Comparison of ENCODE assay signal across 22 cellular contexts in genomic region chr15:76614725-76615124, GRCh38.
DNase-seq lines count a peak whose midpoint lies in the region; ATAC-seq, FAIRE-seq and TF ChIP-seq lines count a peak whose summit lies in the region.
"Had no signal": no experiment of that assay in that cellular context is flagged by ENCODE, and none has a peak within 500 bp of the region (broad histone marks: within the 10 kb centered on the region; RNA-seq: fewer than 3 reads in every experiment).

No MANE protein-coding gene starts in this region.

- H3K27ac ChIP-seq in OCI-LY3 (ENCODE audit: low read length) (peak overlapping the region; percentile 43), mesendoderm (ENCODE audit: low read depth, low read length) (no peak overlapping the region)
- H3K27ac ChIP-seq: 22Rv1; BLaER1 treated with 17β-estradiol and CSF1 and Interleukin-3, amounts not matched to agents 10 nM and 100 nM had no signal

- no peaks in the 10 kb centered on the region for H4K20me1 ChIP-seq in OCI-LY3 (ENCODE audit: insufficient read depth, low read length)
- H4K20me1 ChIP-seq: BLaER1 treated with 17β-estradiol and CSF1 and Interleukin-3, amounts not matched to agents 10 nM and 100 nM had no signal

- H3K4me3 ChIP-seq in OCI-LY3 (ENCODE audit: low read length) (peak overlapping the region; percentile 9; the same call in 1 of the 2 replicates), mesendoderm (ENCODE audit: low read length) (no peak overlapping the region)
- H3K4me3 ChIP-seq: BLaER1 treated with 17β-estradiol and CSF1 and Interleukin-3, amounts not matched to agents 10 nM and 100 nM had no signal

- peak overlapping the region; percentile 39 for H3K27ac Mint-ChIP-seq in activated naive CD8-positive, alpha-beta T cell treated with anti-CD3 and anti-CD28 coated beads for 36 hours
- H3K27ac Mint-ChIP-seq in activated naive CD8-positive, alpha-beta T cell treated with anti-CD3 and anti-CD28 coated beads, Interleukin-2, amount 50 U/mL, for 24 hours: no peak overlapping the region
- H3K27ac Mint-ChIP-seq in stimulated activated effector memory CD8-positive, alpha-beta T cell treated with anti-CD3 and anti-CD28 coated beads, Interleukin-12 subunit alpha, Interleukin-12 subunit beta, amount 100 ng/mL, for 72 hours: no peak overlapping the region
- H3K27ac Mint-ChIP-seq: B cell; CD8-positive, alpha-beta T cell; HFFc6 had no signal

- no peak for ATAC-seq in activated naive CD8-positive, alpha-beta T cell treated with anti-CD3 and anti-CD28 coated beads, Interleukin-2, amount 50 U/mL, for 24 hours
- peak; percentile 64 for ATAC-seq in stimulated activated effector memory CD8-positive, alpha-beta T cell treated with anti-CD3 and anti-CD28 coated beads, Interleukin-12 subunit alpha, Interleukin-12 subunit beta, amount 100 ng/mL, for 72 hours
- ATAC-seq in HG03571 (IDR thresholded peaks at IDR 0.05; ENCODE audit: unreplicated experiment): no peak
- ATAC-seq: CD8-positive, alpha-beta T cell; HCT116 had no signal

- no peak overlapping the region for H2BK120ac ChIP-seq in mesendoderm (ENCODE audit: low read depth, low read length)

- H3K27me3 ChIP-seq in OCI-LY3 (ENCODE audit: low read depth, low read length) (no peaks in the 10 kb centered on the region), mesendoderm (ENCODE audit: insufficient read depth, low read length, poor library complexity) (no peaks in the 10 kb centered on the region)
- H3K27me3 ChIP-seq: BLaER1 treated with 17β-estradiol and CSF1 and Interleukin-3, amounts not matched to agents 10 nM and 100 nM had no signal

- H3K79me2 ChIP-seq in OCI-LY3 (ENCODE audit: low read length) (no peaks in the 10 kb centered on the region), mesendoderm (ENCODE audit: control insufficient read depth, insufficient read depth, low read length) (no peaks in the 10 kb centered on the region)

- H3K23ac ChIP-seq in mesendoderm (ENCODE audit: low read length): no peak overlapping the region

- H3K9me3 Mint-ChIP-seq in activated naive CD8-positive, alpha-beta T cell treated with anti-CD3 and anti-CD28 coated beads for 36 hours: peaks cover 25% of the 10 kb centered on the region
- H3K9me3 Mint-ChIP-seq in activated naive CD8-positive, alpha-beta T cell treated with anti-CD3 and anti-CD28 coated beads, Interleukin-2, amount 50 U/mL, for 24 hours: peaks cover 33% of the 10 kb centered on the region
- no peaks in the 10 kb centered on the region for H3K9me3 Mint-ChIP-seq in stimulated activated effector memory CD8-positive, alpha-beta T cell treated with anti-CD3 and anti-CD28 coated beads, Interleukin-12 subunit alpha, Interleukin-12 subunit beta, amount 100 ng/mL, for 72 hours

- H3K56ac ChIP-seq in mesendoderm (ENCODE audit: low read length): no peak overlapping the region

- H3K9ac ChIP-seq in OCI-LY3 (ENCODE audit: low read length): no peak overlapping the region
- no peak overlapping the region for H3K9ac ChIP-seq in mesendoderm (ENCODE audit: low read length)
- H3K9ac ChIP-seq: BLaER1 treated with 17β-estradiol and CSF1 and Interleukin-3, amounts not matched to agents 10 nM and 100 nM had no signal

- H3K36me3 Mint-ChIP-seq in activated naive CD8-positive, alpha-beta T cell treated with anti-CD3 and anti-CD28 coated beads for 36 hours: peaks cover 63% of the 10 kb centered on the region
- peaks cover 51% of the 10 kb centered on the region for H3K36me3 Mint-ChIP-seq in activated naive CD8-positive, alpha-beta T cell treated with anti-CD3 and anti-CD28 coated beads, Interleukin-2, amount 50 U/mL, for 24 hours (ENCODE audit: low read depth)
- H3K36me3 Mint-ChIP-seq in stimulated activated effector memory CD8-positive, alpha-beta T cell treated with anti-CD3 and anti-CD28 coated beads, Interleukin-12 subunit alpha, Interleukin-12 subunit beta, amount 100 ng/mL, for 72 hours: no peaks in the 10 kb centered on the region

- TF ChIP-seq CTCF in OCI-LY3 (IDR thresholded peaks at IDR 0.05; ENCODE audit: low read depth, low read length): no peak

- H3K4me3 Mint-ChIP-seq in activated naive CD8-positive, alpha-beta T cell treated with anti-CD3 and anti-CD28 coated beads for 36 hours: no peak overlapping the region
- H3K4me3 Mint-ChIP-seq in activated naive CD8-positive, alpha-beta T cell treated with anti-CD3 and anti-CD28 coated beads, Interleukin-2, amount 50 U/mL, for 24 hours: no peak overlapping the region
- H3K4me3 Mint-ChIP-seq in stimulated activated effector memory CD8-positive, alpha-beta T cell treated with anti-CD3 and anti-CD28 coated beads, Interleukin-12 subunit alpha, Interleukin-12 subunit beta, amount 100 ng/mL, for 72 hours: no peak overlapping the region
- H3K4me3 Mint-ChIP-seq: B cell; CD8-positive, alpha-beta T cell; HFFc6 had no signal

- H2BK5ac ChIP-seq in mesendoderm (ENCODE audit: low read length): no peak overlapping the region

- no peak overlapping the region for H3K18ac ChIP-seq in mesendoderm (ENCODE audit: low read length)

- H3K4me2 ChIP-seq in OCI-LY3 (ENCODE audit: low read length) (peak overlapping the region; percentile 45), mesendoderm (ENCODE audit: low read length) (no peak overlapping the region)
- H3K4me2 ChIP-seq: BLaER1 treated with 17β-estradiol and CSF1 and Interleukin-3, amounts not matched to agents 10 nM and 100 nM had no signal

- DNase-seq in activated naive CD8-positive, alpha-beta T cell treated with anti-CD3 and anti-CD28 coated beads for 36 hours: no peak
- no peak for DNase-seq in activated naive CD8-positive, alpha-beta T cell treated with anti-CD3 and anti-CD28 coated beads, Interleukin-2, amount 50 U/mL, for 24 hours
- DNase-seq in GM19239 (ENCODE audit: insufficient read length, low spot score): no peak
- no peak for DNase-seq in stimulated activated effector memory CD8-positive, alpha-beta T cell treated with anti-CD3 and anti-CD28 coated beads, Interleukin-12 subunit alpha, Interleukin-12 subunit beta, amount 100 ng/mL, for 72 hours (ENCODE audit: low spot score in 2 of 2)
- no peak for DNase-seq in mesendoderm
- DNase-seq: Calu3; CD8-positive, alpha-beta T cell; DMS 273 treated with DMSO at 0.1 percent for 48 hours; DMS53; DND-41; EL; GOT3; H7; HFFc6 had no signal

- H2BK15ac ChIP-seq in mesendoderm (replicated peaks; ENCODE audit: low read depth): no peak overlapping the region

- H3K4me1 ChIP-seq in OCI-LY3 (ENCODE audit: low read length) (peaks cover 19% of the 10 kb centered on the region), mesendoderm (ENCODE audit: control insufficient read depth, low read depth, low read length) (no peaks in the 10 kb centered on the region)
- H3K4me1 ChIP-seq: BLaER1 treated with 17β-estradiol and CSF1 and Interleukin-3, amounts not matched to agents 10 nM and 100 nM had no signal

- H3K4me1 Mint-ChIP-seq in activated naive CD8-positive, alpha-beta T cell treated with anti-CD3 and anti-CD28 coated beads for 36 hours: peaks cover 10% of the 10 kb centered on the region
- peaks cover 3% of the 10 kb centered on the region for H3K4me1 Mint-ChIP-seq in activated naive CD8-positive, alpha-beta T cell treated with anti-CD3 and anti-CD28 coated beads, Interleukin-2, amount 50 U/mL, for 24 hours
- H3K4me1 Mint-ChIP-seq in stimulated activated effector memory CD8-positive, alpha-beta T cell treated with anti-CD3 and anti-CD28 coated beads, Interleukin-12 subunit alpha, Interleukin-12 subunit beta, amount 100 ng/mL, for 72 hours: peaks cover 15% of the 10 kb centered on the region
- H3K4me1 Mint-ChIP-seq: B cell had no signal

- H2AFZ ChIP-seq in OCI-LY3 (ENCODE audit: low read depth, low read length): no peak overlapping the region

- H4K5ac ChIP-seq in mesendoderm (ENCODE audit: low read length): no peak overlapping the region

- H3K36me3 ChIP-seq in OCI-LY3 (replicated peaks; ENCODE audit: low read depth, low read length) (peaks cover 6% of the 10 kb centered on the region), mesendoderm (ENCODE audit: control insufficient read depth, insufficient read depth, low read length) (no peaks in the 10 kb centered on the region)

- no peak overlapping the region for H2AK5ac ChIP-seq in mesendoderm (ENCODE audit: low read length)

- H3K9me3 ChIP-seq in OCI-LY3 (ENCODE audit: insufficient read depth, low read length): 0 out of 2 replicates have a peak, but pooled peaks cover 3% of the 10 kb centered on the region

- H3K79me1 ChIP-seq in mesendoderm (ENCODE audit: low read length): no peaks in the 10 kb centered on the region

- no peak overlapping the region for H3K4ac ChIP-seq in mesendoderm (ENCODE audit: low read depth, low read length)

- H3K27me3 Mint-ChIP-seq in activated naive CD8-positive, alpha-beta T cell treated with anti-CD3 and anti-CD28 coated beads for 36 hours: no peaks in the 10 kb centered on the region
- no peaks in the 10 kb centered on the region for H3K27me3 Mint-ChIP-seq in activated naive CD8-positive, alpha-beta T cell treated with anti-CD3 and anti-CD28 coated beads, Interleukin-2, amount 50 U/mL, for 24 hours
- H3K27me3 Mint-ChIP-seq: B cell had no signal

- no peak overlapping the region for H4K8ac ChIP-seq in mesendoderm (ENCODE audit: low read depth, low read length)

- peak; percentile 63 for FAIRE-seq in GM19239 (lab: Jason Lieb, UNC)
- FAIRE-seq: GM12892, GM18507 had no signal
